ENCODE assay signal across 17 cellular contexts in the genomic region with DNA sequence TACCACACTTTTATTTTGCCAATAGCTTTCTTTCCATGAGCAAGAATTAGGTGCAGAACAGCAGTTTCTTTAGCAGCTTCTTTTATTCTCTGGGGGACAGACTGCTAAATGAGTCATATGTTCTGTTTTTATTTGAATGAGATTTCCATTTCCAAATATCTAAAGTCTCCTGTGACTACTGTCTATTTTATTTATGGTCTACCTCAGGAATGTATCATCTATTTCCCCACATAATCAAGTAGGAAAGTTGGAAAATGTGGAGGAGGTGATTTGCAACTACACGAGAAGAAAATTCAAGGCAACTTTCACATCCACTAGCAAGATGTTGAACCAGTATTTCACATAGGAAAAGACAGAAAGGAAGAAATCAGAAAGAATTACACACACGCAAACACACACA.
"Had no signal": no experiment of that assay in that cellular context is flagged by ENCODE, and none has a peak within 500 bp of the region (broad histone marks: within the 10 kb centered on the region; RNA-seq: fewer than 3 reads in every experiment).

No MANE protein-coding gene starts in this region.

- H3K36me3 ChIP-seq: gastrocnemius medialis, neural progenitor cell, pancreas had no signal

- H3K27ac Mint-ChIP-seq: activated CD4-positive, alpha-beta memory T cell treated with anti-CD3 and anti-CD28 coated beads for 36 hours; activated naive CD8-positive, alpha-beta T cell treated with anti-CD3 and anti-CD28 coated beads, Interleukin-2, amount 50 U/mL, for 24 hours; mesothelial cell of epicardium; neural progenitor cell; stimulated activated naive B cell treated with anti-CD40 and anti-IgM and Interleukin-4, amounts not matched to agents 10 μg/mL and 1 μg/mL and 100 μg/mL, for 72 hours; type B pancreatic cell had no signal

- H3K4me1 Mint-ChIP-seq: neural progenitor cell; stimulated activated naive B cell treated with anti-CD40 and anti-IgM and Interleukin-4, amounts not matched to agents 10 μg/mL and 1 μg/mL and 100 μg/mL, for 72 hours had no signal

- H3K4me3 ChIP-seq: body of pancreas, gastrocnemius medialis, neural progenitor cell, pancreas had no signal

- H3K4me1 ChIP-seq: body of pancreas, gastrocnemius medialis, neural progenitor cell, pancreas had no signal

- DNase-seq: activated CD4-positive, alpha-beta memory T cell treated with anti-CD3 and anti-CD28 coated beads for 36 hours; activated CD4-positive, CD25-positive, alpha-beta regulatory T cell treated with anti-CD3 and anti-CD28 coated beads, Interleukin-2, amount 50 U/mL, for 72 hours; activated gamma-delta T cell; activated naive CD8-positive, alpha-beta T cell treated with anti-CD3 and anti-CD28 coated beads, Interleukin-2, amount 50 U/mL, for 24 hours; activated T-cell treated with anti-CD3 and anti-CD28 coated beads, Interleukin-2, amount 50 U/mL, for 48 hours; body of pancreas; gastrocnemius medialis; pancreas; retina; SIG-M5; small intestine; stimulated activated naive B cell treated with anti-CD40 and anti-IgM and Interleukin-4, amounts not matched to agents 10 μg/mL and 1 μg/mL and 100 μg/mL, for 72 hours; substantia nigra; SW 1271 had no signal

- H3K27ac ChIP-seq: body of pancreas, gastrocnemius medialis, neural progenitor cell, pancreas had no signal

- H3K9me3 Mint-ChIP-seq: activated CD4-positive, alpha-beta memory T cell treated with anti-CD3 and anti-CD28 coated beads for 36 hours; activated naive CD8-positive, alpha-beta T cell treated with anti-CD3 and anti-CD28 coated beads, Interleukin-2, amount 50 U/mL, for 24 hours; neural progenitor cell; stimulated activated naive B cell treated with anti-CD40 and anti-IgM and Interleukin-4, amounts not matched to agents 10 μg/mL and 1 μg/mL and 100 μg/mL, for 72 hours; type B pancreatic cell had no signal

- H3K9ac ChIP-seq: neural progenitor cell had no signal

- H3K4me3 Mint-ChIP-seq: activated CD4-positive, alpha-beta memory T cell treated with anti-CD3 and anti-CD28 coated beads for 36 hours; activated naive CD8-positive, alpha-beta T cell treated with anti-CD3 and anti-CD28 coated beads, Interleukin-2, amount 50 U/mL, for 24 hours; mesothelial cell of epicardium; neural progenitor cell; stimulated activated naive B cell treated with anti-CD40 and anti-IgM and Interleukin-4, amounts not matched to agents 10 μg/mL and 1 μg/mL and 100 μg/mL, for 72 hours; type B pancreatic cell had no signal

- H3K4me2 ChIP-seq: neural progenitor cell had no signal

- H3K27me3 ChIP-seq: body of pancreas, gastrocnemius medialis, neural progenitor cell, pancreas had no signal

- H3K36me3 Mint-ChIP-seq: activated CD4-positive, alpha-beta memory T cell treated with anti-CD3 and anti-CD28 coated beads for 36 hours; mesothelial cell of epicardium; neural progenitor cell; stimulated activated naive B cell treated with anti-CD40 and anti-IgM and Interleukin-4, amounts not matched to agents 10 μg/mL and 1 μg/mL and 100 μg/mL, for 72 hours; type B pancreatic cell had no signal

- H3K9me3 ChIP-seq: body of pancreas, pancreas had no signal
